13 cellular contexts compared by ENCODE assay signal in genomic region chr13:84393981-84394625, GRCh38.
DNase-seq lines count a peak whose midpoint lies in the region; ATAC-seq and TF ChIP-seq lines count a peak whose summit lies in the region.
"Had no signal": no experiment of that assay in that cellular context is flagged by ENCODE, and none has a peak within 500 bp of the region (broad histone marks: within the 10 kb centered on the region; RNA-seq: fewer than 3 reads in every experiment).

No MANE protein-coding gene starts in this region.

- no peaks in the 10 kb centered on the region for H4K20me1 ChIP-seq in mammary epithelial cell (ENCODE audit: insufficient read depth, low read length)
- H4K20me1 ChIP-seq: BLaER1 treated with 17β-estradiol and CSF1 and Interleukin-3, amounts not matched to agents 10 nM and 100 nM had no signal

- no peak overlapping the region for H3K9ac ChIP-seq in mammary epithelial cell (ENCODE audit: insufficient read depth, low read length)
- H3K9ac ChIP-seq: BLaER1 treated with 17β-estradiol and CSF1 and Interleukin-3, amounts not matched to agents 10 nM and 100 nM; GM23248 had no signal

- H3K4me1 ChIP-seq in breast epithelium (no peaks in the 10 kb centered on the region), mammary epithelial cell (ENCODE audit: insufficient read depth, low read length) (peaks cover 15% of the 10 kb centered on the region)
- H3K4me1 ChIP-seq: BLaER1 treated with 17β-estradiol and CSF1 and Interleukin-3, amounts not matched to agents 10 nM and 100 nM had no signal

- DNase-seq in MCF 10A (ENCODE audit: unreplicated experiment) (peak; percentile 64), breast epithelium (ENCODE audit: low spot score in 2 of 2) (no peak), mammary epithelial cell (peak; percentile 88), 8988T (no peak)
- DNase-seq: ACHN; CD4-positive, CD25-positive, alpha-beta regulatory T cell; DMS53; GM23248; H7 had no signal

- H3K9me3 ChIP-seq in breast epithelium (peaks cover 4 to 34% of the 10 kb centered on the region in 2 donors), mammary epithelial cell (replicated peaks; ENCODE audit: insufficient read depth, low read length) (no peaks in the 10 kb centered on the region)

- no peaks in the 10 kb centered on the region for H3K27me3 Mint-ChIP-seq in MCF 10A (ENCODE audit: insufficient read depth, unreplicated experiment)

- H2AFZ ChIP-seq in mammary epithelial cell (ENCODE audit: low read depth, low read length): peak overlapping the region; percentile 53
- H2AFZ ChIP-seq: GM23248 had no signal

- CTCF ChIA-PET in MCF 10A (lab: Yijun Ruan, JAX): no interaction called here
- CTCF ChIA-PET in mammary epithelial cell (lab: Charles Lee; ENCODE audit: low non-redundant PET): no interaction called here

- H3K27me3 ChIP-seq in breast epithelium (no peaks in the 10 kb centered on the region), mammary epithelial cell (ENCODE audit: insufficient read depth, low read length) (no peaks in the 10 kb centered on the region)
- H3K27me3 ChIP-seq: BLaER1 treated with 17β-estradiol and CSF1 and Interleukin-3, amounts not matched to agents 10 nM and 100 nM had no signal

- dilution Hi-C loops in mammary epithelial cell (cut with HindIII; ENCODE audit: low sequenced_read_pairs): no loop called here

- H3K27ac ChIP-seq in breast epithelium: no peak overlapping the region
- H3K27ac ChIP-seq in mammary epithelial cell (ENCODE audit: insufficient read depth, low read depth, low read length): no peak overlapping the region
- H3K27ac ChIP-seq: BLaER1 treated with 17β-estradiol and CSF1 and Interleukin-3, amounts not matched to agents 10 nM and 100 nM; GM23248 had no signal

- no peaks in the 10 kb centered on the region for H3K9me3 Mint-ChIP-seq in MCF 10A (ENCODE audit: unreplicated experiment)

- H3K79me2 ChIP-seq in mammary epithelial cell (ENCODE audit: insufficient read depth, low read length): no peaks in the 10 kb centered on the region

- H3K36me3 ChIP-seq in breast epithelium (no peaks in the 10 kb centered on the region), mammary epithelial cell (ENCODE audit: insufficient read depth, low read length) (no peaks in the 10 kb centered on the region)
- H3K36me3 ChIP-seq: BLaER1 treated with 17β-estradiol and CSF1 and Interleukin-3, amounts not matched to agents 10 nM and 100 nM had no signal

- 45% methylated on average over 4 of the region's 4 CpGs for WGBS in mammary epithelial cell (ENCODE audit: low coverage, missing lambda C conversion rate)

- H3K4me2 ChIP-seq in mammary epithelial cell (ENCODE audit: insufficient read depth, low read depth, low read length): peak overlapping the region; percentile 7
- H3K4me2 ChIP-seq: BLaER1 treated with 17β-estradiol and CSF1 and Interleukin-3, amounts not matched to agents 10 nM and 100 nM had no signal

- in situ Hi-C loops in mammary epithelial cell (cut with MboI; ENCODE audit: low sequenced_read_pairs in 2 of 2): no loop called here

- intact Hi-C loops in MCF 10A (cut with micrococcal nuclease) (no loop called here), breast epithelium (cut with DNase I; ENCODE audit: low total_unique reads) (loop anchor here (2.0 kb wide), 1 partner anchor 31 kb away; no protein-coding TSS in a partner anchor), mammary epithelial cell (cut with micrococcal nuclease) (no loop called here)

- H3K4me3 ChIP-seq in breast epithelium (no peak overlapping the region), mammary epithelial cell (replicated peaks in 1 of 3; ENCODE audit: insufficient read depth in 1 of 3, low read depth in 2 of 3, low read length in 3 of 3) (no peak overlapping the region)
- H3K4me3 ChIP-seq: BLaER1 treated with 17β-estradiol and CSF1 and Interleukin-3, amounts not matched to agents 10 nM and 100 nM; GM23248 had no signal

- H3K4me3 Mint-ChIP-seq in MCF 10A (ENCODE audit: unreplicated experiment): no peak overlapping the region
- H3K4me3 Mint-ChIP-seq: CD4-positive, CD25-positive, alpha-beta regulatory T cell had no signal

- TF ChIP-seq CTCF in MCF 10A (IDR thresholded peaks at IDR 0.05; ENCODE audit: unreplicated experiment) (no peak), breast epithelium (IDR thresholded peaks at IDR 0.05) (no peak), mammary epithelial cell (conservative IDR thresholded peaks at IDR 0.05 in 1 of 2, IDR thresholded peaks at IDR 0.05 in 1 of 2; ENCODE audit: extremely low read depth in 1 of 2, insufficient read depth in 1 of 2, low read depth in 1 of 2, low read length in 2 of 2) (no peak)

- TF ChIP-seq POLR2A in breast epithelium (IDR thresholded peaks at IDR 0.05): no peak

- peaks cover 5% of the 10 kb centered on the region for H3K4me1 Mint-ChIP-seq in MCF 10A (ENCODE audit: insufficient read depth, unreplicated experiment)
- H3K4me1 Mint-ChIP-seq: CD4-positive, CD25-positive, alpha-beta regulatory T cell had no signal

- BruUV-seq in MCF 10A (replicated peaks; lab: Mats Ljungman, UMichigan) (no TSS peak), mammary epithelial cell (replicated peaks; lab: Mats Ljungman, UMichigan) (no TSS peak)

- ATAC-seq in esophagus mucosa (peak; percentile 91), GM21360 (IDR thresholded peaks at IDR 0.05; ENCODE audit: unreplicated experiment) (no peak), HG02981 (IDR thresholded peaks at IDR 0.05; ENCODE audit: unreplicated experiment) (no peak)

- POLR2A ChIA-PET in MCF 10A (lab: Yijun Ruan, JAX): interaction anchor here (0.8 kb wide), 1 partner anchor 8 kb away, joined by 3 read pairs; no protein-coding TSS in a partner anchor

- H3K36me3 Mint-ChIP-seq in MCF 10A (ENCODE audit: insufficient read depth, unreplicated experiment): no peaks in the 10 kb centered on the region
- H3K36me3 Mint-ChIP-seq: CD4-positive, CD25-positive, alpha-beta regulatory T cell had no signal

- H3K27ac Mint-ChIP-seq in MCF 10A (ENCODE audit: low read depth, unreplicated experiment): peak overlapping the region; percentile 35

Comparison
In these comparisons a context has a peak if more than half of its experiments do, and no peak if none do; other contexts are left out.
1. DNase-seq: peak in MCF 10A (single experiment) and mammary epithelial cell (single experiment); none in breast epithelium (0 of 2) and 8988T (single experiment).